In genomic region chr2:201234167-201235139, GRCh38 we compare ENCODE assay signal across 1 cellular context.
TF ChIP-seq lines count a peak whose summit lies in the region.

No MANE protein-coding gene starts in this region.

TF ChIP-seq in HEK293, 187 proteins besides CTCF, POLR2A, EP300 and RAD21 (continued from another document):
- no peak for TF ChIP-seq ZNF138 (tag by site-specific recombination; IDR thresholded peaks at IDR 0.05; ENCODE audit: borderline replicate concordance)
- no peak for TF ChIP-seq ZNF777 (tag by site-specific recombination; IDR thresholded peaks at IDR 0.05; ENCODE audit: borderline replicate concordance)
- TF ChIP-seq ZFHX2 (tag by site-specific recombination; conservative IDR thresholded peaks at IDR 0.05), result no peak
- TF ChIP-seq BCL11B (tag by site-specific recombination; IDR thresholded peaks at IDR 0.05; ENCODE audit: low read depth), result no peak
- no peak for TF ChIP-seq PATZ1 (tag by site-specific recombination; IDR thresholded peaks at IDR 0.05)
- TF ChIP-seq ATF2 (tag by site-specific recombination; IDR thresholded peaks at IDR 0.05; ENCODE audit: low read depth), result no peak
- no peak for TF ChIP-seq ZFP37 (tag by site-specific recombination; IDR thresholded peaks at IDR 0.05)
- no peak for TF ChIP-seq FEZF1 (tag by site-specific recombination; IDR thresholded peaks at IDR 0.05)
- no peak for TF ChIP-seq ZEB2 (tag by site-specific recombination; IDR thresholded peaks at IDR 0.05)
- TF ChIP-seq ZNF174 (tag by site-specific recombination; IDR thresholded peaks at IDR 0.05), result no peak
- TF ChIP-seq ZBTB20 (tag by site-specific recombination; IDR thresholded peaks at IDR 0.05), result peak; percentile 11; the same call in 1 of the 2 replicates
- TF ChIP-seq ZNF664 (tag by site-specific recombination; IDR thresholded peaks at IDR 0.05), result no peak
- no peak for TF ChIP-seq ZNF292 (tag by site-specific recombination; IDR thresholded peaks at IDR 0.05; ENCODE audit: borderline replicate concordance, low read depth)
- no peak for TF ChIP-seq ZIC2 (tag by site-specific recombination; IDR thresholded peaks at IDR 0.05)
- TF ChIP-seq PBX3 (CRISPR knock-in tag; IDR thresholded peaks at IDR 0.05), result no peak
- peak; percentile 22; the same call in 1 of the 2 replicates for TF ChIP-seq ZBTB17 (tag by site-specific recombination; IDR thresholded peaks at IDR 0.05)
- TF ChIP-seq, protein P1, sequence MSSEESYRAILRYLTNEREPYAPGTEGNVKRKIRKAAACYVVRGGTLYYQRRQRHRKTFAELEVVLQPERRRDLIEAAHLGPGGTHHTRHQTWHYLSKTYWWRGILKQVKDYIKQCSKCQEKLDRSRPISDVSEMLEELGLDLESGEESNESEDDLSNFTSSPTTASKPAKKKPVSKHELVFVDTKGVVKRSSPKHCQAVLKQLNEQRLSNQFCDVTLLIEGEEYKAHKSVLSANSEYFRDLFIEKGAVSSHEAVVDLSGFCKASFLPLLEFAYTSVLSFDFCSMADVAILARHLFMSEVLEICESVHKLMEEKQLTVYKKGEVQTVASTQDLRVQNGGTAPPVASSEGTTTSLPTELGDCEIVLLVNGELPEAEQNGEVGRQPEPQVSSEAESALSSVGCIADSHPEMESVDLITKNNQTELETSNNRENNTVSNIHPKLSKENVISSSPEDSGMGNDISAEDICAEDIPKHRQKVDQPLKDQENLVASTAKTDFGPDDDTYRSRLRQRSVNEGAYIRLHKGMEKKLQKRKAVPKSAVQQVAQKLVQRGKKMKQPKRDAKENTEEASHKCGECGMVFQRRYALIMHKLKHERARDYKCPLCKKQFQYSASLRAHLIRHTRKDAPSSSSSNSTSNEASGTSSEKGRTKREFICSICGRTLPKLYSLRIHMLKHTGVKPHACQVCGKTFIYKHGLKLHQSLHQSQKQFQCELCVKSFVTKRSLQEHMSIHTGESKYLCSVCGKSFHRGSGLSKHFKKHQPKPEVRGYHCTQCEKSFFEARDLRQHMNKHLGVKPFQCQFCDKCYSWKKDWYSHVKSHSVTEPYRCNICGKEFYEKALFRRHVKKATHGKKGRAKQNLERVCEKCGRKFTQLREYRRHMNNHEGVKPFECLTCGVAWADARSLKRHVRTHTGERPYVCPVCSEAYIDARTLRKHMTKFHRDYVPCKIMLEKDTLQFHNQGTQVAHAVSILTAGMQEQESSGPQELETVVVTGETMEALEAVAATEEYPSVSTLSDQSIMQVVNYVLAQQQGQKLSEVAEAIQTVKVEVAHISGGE (tag by site-specific recombination; conservative IDR thresholded peaks at IDR 0.05; ENCODE audit: low read depth), result 0 out of 2 replicates have a peak, but pooled peaks have one; percentile 11
- TF ChIP-seq, protein P2, sequence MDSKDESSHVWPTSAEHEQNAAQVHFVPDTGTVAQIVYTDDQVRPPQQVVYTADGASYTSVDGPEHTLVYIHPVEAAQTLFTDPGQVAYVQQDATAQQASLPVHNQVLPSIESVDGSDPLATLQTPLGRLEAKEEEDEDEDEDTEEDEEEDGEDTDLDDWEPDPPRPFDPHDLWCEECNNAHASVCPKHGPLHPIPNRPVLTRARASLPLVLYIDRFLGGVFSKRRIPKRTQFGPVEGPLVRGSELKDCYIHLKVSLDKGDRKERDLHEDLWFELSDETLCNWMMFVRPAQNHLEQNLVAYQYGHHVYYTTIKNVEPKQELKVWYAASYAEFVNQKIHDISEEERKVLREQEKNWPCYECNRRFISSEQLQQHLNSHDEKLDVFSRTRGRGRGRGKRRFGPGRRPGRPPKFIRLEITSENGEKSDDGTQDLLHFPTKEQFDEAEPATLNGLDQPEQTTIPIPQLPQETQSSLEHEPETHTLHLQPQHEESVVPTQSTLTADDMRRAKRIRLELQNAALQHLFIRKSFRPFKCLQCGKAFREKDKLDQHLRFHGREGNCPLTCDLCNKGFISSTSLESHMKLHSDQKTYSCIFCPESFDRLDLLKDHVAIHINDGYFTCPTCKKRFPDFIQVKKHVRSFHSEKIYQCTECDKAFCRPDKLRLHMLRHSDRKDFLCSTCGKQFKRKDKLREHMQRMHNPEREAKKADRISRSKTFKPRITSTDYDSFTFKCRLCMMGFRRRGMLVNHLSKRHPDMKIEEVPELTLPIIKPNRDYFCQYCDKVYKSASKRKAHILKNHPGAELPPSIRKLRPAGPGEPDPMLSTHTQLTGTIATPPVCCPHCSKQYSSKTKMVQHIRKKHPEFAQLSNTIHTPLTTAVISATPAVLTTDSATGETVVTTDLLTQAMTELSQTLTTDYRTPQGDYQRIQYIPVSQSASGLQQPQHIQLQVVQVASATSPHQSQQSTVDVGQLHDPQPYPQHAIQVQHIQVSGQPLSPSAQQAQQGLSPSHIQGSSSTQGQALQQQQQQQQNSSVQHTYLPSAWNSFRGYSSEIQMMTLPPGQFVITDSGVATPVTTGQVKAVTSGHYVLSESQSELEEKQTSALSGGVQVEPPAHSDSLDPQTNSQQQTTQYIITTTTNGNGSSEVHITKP (tag by site-specific recombination; IDR thresholded peaks at IDR 0.05), result peak; percentile 16
- no peak for TF ChIP-seq ZNF549 (tag by site-specific recombination; IDR thresholded peaks at IDR 0.05)
- TF ChIP-seq ZNF529 (tag by site-specific recombination; IDR thresholded peaks at IDR 0.05; ENCODE audit: insufficient replicate concordance), result no peak
- TF ChIP-seq ZNF596 (tag by site-specific recombination; IDR thresholded peaks at IDR 0.05), result no peak
